Comparison of ENCODE assay signal across 17 cellular contexts in the genomic region with DNA sequence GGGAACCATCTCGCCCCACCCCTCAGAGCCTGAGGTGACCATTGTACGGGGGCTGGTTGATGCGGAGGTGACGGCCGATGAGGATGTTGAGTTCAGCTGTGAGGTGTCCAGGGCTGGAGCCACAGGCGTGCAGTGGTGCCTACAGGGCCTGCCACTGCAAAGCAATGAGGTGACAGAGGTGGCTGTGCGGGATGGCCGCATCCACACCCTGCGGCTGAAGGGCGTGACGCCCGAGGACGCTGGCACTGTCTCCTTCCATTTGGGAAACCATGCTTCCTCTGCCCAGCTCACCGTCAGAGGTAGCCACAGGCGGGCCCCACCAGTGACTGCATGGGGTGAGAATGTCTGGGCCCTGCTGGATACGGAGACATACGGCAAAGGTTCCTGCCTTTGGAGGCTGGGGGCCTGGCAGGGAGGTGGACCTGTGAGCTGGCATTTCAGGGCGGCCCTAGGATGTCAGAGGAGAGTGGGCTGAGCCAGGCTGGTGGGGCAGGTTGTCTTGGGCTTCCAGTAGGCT.
"Had no signal": no experiment of that assay in that cellular context is flagged by ENCODE, and none has a peak within 500 bp of the region (broad histone marks: within the 10 kb centered on the region; RNA-seq: fewer than 3 reads in every experiment).

No MANE protein-coding gene starts in this region.

- H3K27me3 ChIP-seq: ascending aorta, pancreas, thyroid gland, vagina had no signal

- H3K9me3 ChIP-seq: pancreas, thyroid gland, vagina had no signal

- H3K36me3 ChIP-seq: ascending aorta, pancreas, thyroid gland had no signal

- DNase-seq: activated CD4-positive, alpha-beta T cell treated with anti-CD3 and anti-CD28 coated beads, Interleukin-2, amount 10 ng/mL, durations not matched to agents 7 days and 5 days; activated CD4-positive, CD25-positive, alpha-beta regulatory T cell; activated naive CD4-positive, alpha-beta T cell treated with anti-CD3 and anti-CD28 coated beads for 36 hours; cerebellar nuclear complex; effector CD4-positive, alpha-beta T cell; mammary epithelial cell; SIG-M5; stimulated activated CD4-positive, alpha-beta T cell treated with anti-CD3 and anti-CD28 coated beads, Interleukin-4, amount 100 ng/mL, for 4 hours; stimulated activated naive B cell treated with anti-CD40 and anti-IgM and Interleukin-4, amounts not matched to agents 10 μg/mL and 1 μg/mL and 100 μg/mL, for 72 hours; thyroid gland had no signal

- H3K4me3 ChIP-seq: ascending aorta, pancreas, thyroid gland, vagina had no signal

- H3K27ac ChIP-seq: ascending aorta, pancreas, thyroid gland, vagina had no signal

- ATAC-seq: activated T-helper 17 cell treated with anti-CD3 and anti-CD28 coated beads, Interleukin-2, amount 50 U/mL, for 72 hours; pancreas; sciatic nerve; stimulated activated naive B cell treated with anti-CD40 and anti-IgM and Interleukin-4, amounts not matched to agents 10 μg/mL and 1 μg/mL and 100 μg/mL, for 72 hours had no signal

- H3K4me1 ChIP-seq: ascending aorta, pancreas, thyroid gland, vagina had no signal

- H3K27me3 Mint-ChIP-seq: activated CD4-positive, alpha-beta T cell treated with anti-CD3 and anti-CD28 coated beads, Interleukin-2, amount 10 ng/mL, durations not matched to agents 7 days and 5 days; stimulated activated naive B cell treated with anti-CD40 and anti-IgM and Interleukin-4, amounts not matched to agents 10 μg/mL and 1 μg/mL and 100 μg/mL, for 72 hours; T-cell had no signal

- H3K4me1 Mint-ChIP-seq: activated CD4-positive, alpha-beta T cell treated with anti-CD3 and anti-CD28 coated beads, Interleukin-2, amount 10 ng/mL, durations not matched to agents 7 days and 5 days; neural crest cell; stimulated activated naive B cell treated with anti-CD40 and anti-IgM and Interleukin-4, amounts not matched to agents 10 μg/mL and 1 μg/mL and 100 μg/mL, for 72 hours; T-cell had no signal

- H3K4me3 Mint-ChIP-seq: activated CD4-positive, alpha-beta T cell treated with anti-CD3 and anti-CD28 coated beads, Interleukin-2, amount 10 ng/mL, durations not matched to agents 7 days and 5 days; activated naive CD4-positive, alpha-beta T cell treated with anti-CD3 and anti-CD28 coated beads for 36 hours; activated T-helper 17 cell treated with anti-CD3 and anti-CD28 coated beads, Interleukin-2, amount 50 U/mL, for 72 hours; neural crest cell; stimulated activated naive B cell treated with anti-CD40 and anti-IgM and Interleukin-4, amounts not matched to agents 10 μg/mL and 1 μg/mL and 100 μg/mL, for 72 hours; T-cell had no signal

- H3K27ac Mint-ChIP-seq: activated CD4-positive, alpha-beta T cell treated with anti-CD3 and anti-CD28 coated beads, Interleukin-2, amount 10 ng/mL, durations not matched to agents 7 days and 5 days; activated naive CD4-positive, alpha-beta T cell treated with anti-CD3 and anti-CD28 coated beads for 36 hours; activated T-helper 17 cell treated with anti-CD3 and anti-CD28 coated beads, Interleukin-2, amount 50 U/mL, for 72 hours; stimulated activated naive B cell treated with anti-CD40 and anti-IgM and Interleukin-4, amounts not matched to agents 10 μg/mL and 1 μg/mL and 100 μg/mL, for 72 hours; T-cell had no signal
